Comparison of ENCODE assay signal across 14 cellular contexts in the genomic region with DNA sequence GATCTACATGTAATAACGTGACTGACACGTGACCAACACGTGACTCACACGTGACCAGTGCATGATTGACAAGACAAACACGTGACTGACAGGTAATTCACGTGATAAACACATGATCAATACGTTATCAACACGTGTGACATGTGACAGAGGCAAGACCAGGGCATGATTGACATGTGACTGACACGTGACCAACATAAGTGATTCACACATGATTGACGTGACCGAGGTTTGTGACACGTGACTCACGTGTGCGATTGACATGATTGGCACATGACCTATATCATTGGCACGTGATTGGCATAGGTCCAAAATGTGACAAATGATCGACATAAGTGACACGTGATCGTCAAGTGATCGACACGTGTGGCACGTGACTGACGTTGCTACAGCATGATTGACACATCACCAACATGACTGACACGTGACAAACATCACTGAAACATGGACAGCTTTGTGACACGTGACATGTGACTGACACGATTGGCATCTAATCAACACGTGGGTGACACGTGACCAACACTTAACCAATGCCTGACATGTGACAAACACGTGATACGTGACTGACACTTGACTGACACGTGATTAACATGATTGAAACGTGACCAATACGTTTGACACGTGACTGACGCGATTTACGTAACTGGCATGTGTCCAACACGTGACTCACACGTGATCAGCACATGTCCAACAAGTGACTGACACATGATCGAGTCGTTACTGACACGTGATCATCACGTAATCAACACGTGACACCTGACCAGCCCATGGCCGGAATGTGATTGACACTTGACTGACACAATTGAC. TPM values are rescaled to one million over a fixed set of nuclear protein-coding genes. Genes with fewer than 3 reads are reported as not detected.
"Had no signal": no experiment of that assay in that cellular context is flagged by ENCODE, and none has a peak within 500 bp of the region (broad histone marks: within the 10 kb centered on the region; RNA-seq: fewer than 3 reads in every experiment).

No MANE protein-coding gene starts in this region.

- H3K4me1 ChIP-seq: ascending aorta, lower lobe of right lung, psoas muscle, right lobe of liver had no signal

- ATAC-seq: lower lobe of right lung; naive thymus-derived CD4-positive, alpha-beta T cell; psoas muscle; right lobe of liver; stimulated activated naive B cell treated with anti-CD40 and anti-IgM and Interleukin-4, amounts not matched to agents 10 μg/mL and 1 μg/mL and 100 μg/mL, for 72 hours; T-helper 17 cell had no signal

- H3K27me3 Mint-ChIP-seq: activated naive CD8-positive, alpha-beta T cell; naive thymus-derived CD4-positive, alpha-beta T cell; stimulated activated naive B cell treated with anti-CD40 and anti-IgM and Interleukin-4, amounts not matched to agents 10 μg/mL and 1 μg/mL and 100 μg/mL, for 72 hours; T-helper 17 cell; type B pancreatic cell had no signal

- H3K27ac ChIP-seq: ascending aorta, lower lobe of right lung, psoas muscle, right lobe of liver had no signal

- H3K27me3 ChIP-seq: ascending aorta, right lobe of liver had no signal

- H3K27ac Mint-ChIP-seq: activated naive CD8-positive, alpha-beta T cell; naive thymus-derived CD4-positive, alpha-beta T cell; stimulated activated naive B cell treated with anti-CD40 and anti-IgM and Interleukin-4, amounts not matched to agents 10 μg/mL and 1 μg/mL and 100 μg/mL, for 72 hours; T-helper 17 cell; type B pancreatic cell had no signal

- H3K4me3 ChIP-seq: ascending aorta, lower lobe of right lung, psoas muscle, right lobe of liver had no signal

- H3K4me1 Mint-ChIP-seq: stimulated activated naive B cell treated with anti-CD40 and anti-IgM and Interleukin-4, amounts not matched to agents 10 μg/mL and 1 μg/mL and 100 μg/mL, for 72 hours; T-helper 17 cell had no signal

- DNase-seq: activated CD4-positive, alpha-beta T cell treated with anti-CD3 and anti-CD28 coated beads, Interleukin-2, amount 50 U/mL, for 4 hours; activated effector memory CD4-positive, alpha-beta T cell treated with anti-CD3 and anti-CD28 coated beads, Interleukin-2, amount 50 U/mL, for 16 hours; activated T-cell treated with anti-CD3 and anti-CD28 coated beads, Interleukin-2, amount 50 U/mL, for 1 hour; lower lobe of right lung; naive thymus-derived CD4-positive, alpha-beta T cell; nucleus accumbens; psoas muscle; stimulated activated CD4-positive, alpha-beta T cell treated with anti-CD3 and anti-CD28 coated beads, Interleukin-1b, Interleukin-23, amount 100 ng/mL, for 48 hours; stimulated activated naive B cell treated with anti-CD40 and anti-IgM and Interleukin-4, amounts not matched to agents 10 μg/mL and 1 μg/mL and 100 μg/mL, for 72 hours; T-helper 17 cell had no signal

- H3K9me3 ChIP-seq: right lobe of liver had no signal

- H3K36me3 ChIP-seq: ascending aorta, lower lobe of right lung, right lobe of liver had no signal

- H3K4me3 Mint-ChIP-seq: activated naive CD8-positive, alpha-beta T cell; naive thymus-derived CD4-positive, alpha-beta T cell; stimulated activated naive B cell treated with anti-CD40 and anti-IgM and Interleukin-4, amounts not matched to agents 10 μg/mL and 1 μg/mL and 100 μg/mL, for 72 hours; T-helper 17 cell; type B pancreatic cell had no signal

RNA-seq across cellular contexts. Expression of gene CRPPA, which starts 22.9 kb away (rescaled TPM):
- total RNA-seq: ascending aorta had no signal
